17 cellular contexts compared by ENCODE assay signal in the genomic region with DNA sequence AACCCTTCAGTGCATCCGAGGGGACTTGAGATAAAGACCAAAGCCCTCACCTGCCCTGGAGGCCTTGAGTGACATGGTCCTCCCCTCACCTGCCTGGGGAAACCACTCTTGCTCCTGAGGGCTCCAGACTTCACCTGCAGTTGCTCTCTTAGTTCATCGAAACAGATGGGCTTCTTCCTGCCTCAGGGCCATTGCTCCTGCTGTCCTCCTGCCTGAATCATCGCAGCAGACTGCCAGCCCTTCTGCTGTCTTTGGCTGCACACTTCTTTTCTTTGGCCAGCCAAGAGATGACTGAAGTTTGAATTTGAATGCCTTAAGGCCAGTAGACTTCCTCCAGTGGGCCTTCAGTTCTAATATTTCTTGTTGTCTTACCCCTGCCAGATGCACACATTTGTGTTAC. TPM values are rescaled to one million over a fixed set of nuclear protein-coding genes. Genes with fewer than 3 reads are reported as not detected.
DNase-seq lines count a peak whose midpoint lies in the region; ATAC-seq and TF ChIP-seq lines count a peak whose summit lies in the region.
"Had no signal": no experiment of that assay in that cellular context is flagged by ENCODE, and none has a peak within 500 bp of the region (broad histone marks: within the 10 kb centered on the region; RNA-seq: fewer than 3 reads in every experiment).

No MANE protein-coding gene starts in this region.

- no peak overlapping the region; the same call in 1 of the 2 replicates for H3K14ac ChIP-seq in IMR-90 (replicated peaks; ENCODE audit: low read depth, low read length)
- H3K14ac ChIP-seq in trophoblast cell (ENCODE audit: low read length): no peak overlapping the region

- peak overlapping the region; percentile 15 for H3K27ac Mint-ChIP-seq in Caco-2 (ENCODE audit: unreplicated experiment)
- H3K27ac Mint-ChIP-seq in CD8-positive, alpha-beta T cell: no peak overlapping the region
- H3K27ac Mint-ChIP-seq: mesothelial cell of epicardium, progenitor cell of endocrine pancreas had no signal

- H3K4me3 ChIP-seq in Caco-2 (ENCODE audit: low read depth, low read length): no peak overlapping the region
- no peak overlapping the region for H3K4me3 ChIP-seq in IMR-90 (ENCODE audit: insufficient read depth, low read depth, low read length)
- no peak overlapping the region for H3K4me3 ChIP-seq in coronary artery
- no peak overlapping the region for H3K4me3 ChIP-seq in trophoblast cell (ENCODE audit: low read depth, low read length)
- no peak overlapping the region for H3K4me3 ChIP-seq in CD8-positive, alpha-beta T cell (ENCODE audit: low read depth, low read length)
- H3K4me3 ChIP-seq in stomach: no peak overlapping the region
- H3K4me3 ChIP-seq: body of pancreas had no signal

- no peak overlapping the region for H2BK12ac ChIP-seq in trophoblast cell (ENCODE audit: low read length)

- H3K27ac ChIP-seq in IMR-90 (ENCODE audit: insufficient read depth, low read length) (no peak overlapping the region), coronary artery (peak overlapping the region; percentile 57 to 70), trophoblast cell (ENCODE audit: low read depth, low read length) (no peak overlapping the region), RWPE1 (no peak overlapping the region), stomach (peak overlapping the region in 1 of 5 donors; percentile 56)
- no peak overlapping the region for H3K27ac ChIP-seq in CD8-positive, alpha-beta T cell (ENCODE audit: low read depth, low read length)

- no peaks in the 10 kb centered on the region for H3K9me3 ChIP-seq in Caco-2
- H3K9me3 ChIP-seq in IMR-90 (ENCODE audit: control insufficient read depth, insufficient read depth, low read length): no peaks in the 10 kb centered on the region
- H3K9me3 ChIP-seq in trophoblast cell (ENCODE audit: insufficient read depth, low read depth, low read length): no peaks in the 10 kb centered on the region
- H3K9me3 ChIP-seq in CD8-positive, alpha-beta T cell (ENCODE audit: low read length): no peaks in the 10 kb centered on the region
- H3K9me3 ChIP-seq in stomach: no peaks in the 10 kb centered on the region
- H3K9me3 ChIP-seq: body of pancreas, SK-N-SH had no signal

- no peak for TF ChIP-seq RAD21 in IMR-90 (IDR thresholded peaks at IDR 0.05; ENCODE audit: low read length)

- H3K79me2 ChIP-seq in trophoblast cell (ENCODE audit: control insufficient read depth, insufficient read depth, low read length, poor library complexity): no peaks in the 10 kb centered on the region

- H3K4me2 ChIP-seq in IMR-90 (ENCODE audit: low read depth, low read length) (no peak overlapping the region), trophoblast cell (ENCODE audit: low read length) (no peak overlapping the region)
- H3K4me2 ChIP-seq: SK-N-SH had no signal

- H3K4ac ChIP-seq in IMR-90 (ENCODE audit: low read depth, low read length) (peak overlapping the region; percentile 50; the same call in 1 of the 2 replicates), trophoblast cell (ENCODE audit: low read depth, low read length) (no peak overlapping the region)

- H2AK5ac ChIP-seq in IMR-90 (ENCODE audit: low read depth, low read length) (peak overlapping the region; percentile 66), trophoblast cell (ENCODE audit: low read length) (no peak overlapping the region)

- H2BK5ac ChIP-seq in IMR-90 (ENCODE audit: low read depth, low read length, poor library complexity, severe bottlenecking) (peak overlapping the region; percentile 9), trophoblast cell (ENCODE audit: low read depth, low read length, poor library complexity) (no peak overlapping the region)

- dilution Hi-C loops in IMR-90 (cut with HindIII; ENCODE audit: low sequenced_read_pairs, unreplicated experiment): no loop called here

- 94% methylated on average over 3 of the region's 3 CpGs; no CpG with 5 or more reads in 1 of the 2 experiments for WGBS in IMR-90 (ENCODE audit: extremely low coverage in 2 of 2, insufficient read length in 1 of 2), 2 experiments
- no CpG with 5 or more reads among the region's 3 CpGs for WGBS in trophoblast cell (ENCODE audit: extremely low coverage, insufficient coverage, insufficient read length)
- WGBS in stomach, 5 donors: 62 to 91% (median 75%) methylated on average over 3 of the region's 3 CpGs

- intact Hi-C loops in Caco-2 (cut with micrococcal nuclease; ENCODE audit: unreplicated experiment) (no loop called here), IMR-90 (cut with micrococcal nuclease) (no loop called here), stomach (cut with DNase I; ENCODE audit: low total_unique reads) (no loop called here)
- intact Hi-C loops in CD8-positive, alpha-beta T cell (cut with DNase I, micrococcal nuclease): no loop called here

- H2BK15ac ChIP-seq in IMR-90 (ENCODE audit: low read depth, low read length): peak overlapping the region; percentile 87; the same call in 2 of the 3 replicates

- no peaks in the 10 kb centered on the region for H3K36me3 ChIP-seq in Caco-2 (ENCODE audit: control insufficient read depth, insufficient read depth, low read length)
- no peaks in the 10 kb centered on the region for H3K36me3 ChIP-seq in IMR-90 (ENCODE audit: control insufficient read depth, insufficient read depth, low read length)
- H3K36me3 ChIP-seq in trophoblast cell (ENCODE audit: control insufficient read depth in 1 of 2, insufficient read depth in 2 of 2, low read length in 2 of 2): no peaks in the 10 kb centered on the region
- H3K36me3 ChIP-seq in CD8-positive, alpha-beta T cell (ENCODE audit: insufficient read depth, low read length): no peaks in the 10 kb centered on the region
- no peaks in the 10 kb centered on the region for H3K36me3 ChIP-seq in stomach

- peak overlapping the region; percentile 47 for H3K18ac ChIP-seq in IMR-90 (ENCODE audit: low read depth, low read length)
- no peak overlapping the region for H3K18ac ChIP-seq in trophoblast cell (ENCODE audit: low read length)

- H3K36me3 Mint-ChIP-seq in Caco-2 (ENCODE audit: insufficient read depth, unreplicated experiment): no peaks in the 10 kb centered on the region
- H3K36me3 Mint-ChIP-seq in CD8-positive, alpha-beta T cell: no peaks in the 10 kb centered on the region
- H3K36me3 Mint-ChIP-seq: mesothelial cell of epicardium had no signal

- H3K9me3 Mint-ChIP-seq in Caco-2 (ENCODE audit: unreplicated experiment): no peaks in the 10 kb centered on the region
- H3K9me3 Mint-ChIP-seq in CD8-positive, alpha-beta T cell: no peaks in the 10 kb centered on the region
- H3K9me3 Mint-ChIP-seq: mesothelial cell of epicardium had no signal

- H3K4me3 Mint-ChIP-seq in Caco-2 (ENCODE audit: unreplicated experiment): no peak overlapping the region
- H3K4me3 Mint-ChIP-seq in CD8-positive, alpha-beta T cell: no peak overlapping the region
- H3K4me3 Mint-ChIP-seq: mesothelial cell of epicardium had no signal

- no peak overlapping the region; the same call in 1 of the 2 replicates for H3K56ac ChIP-seq in IMR-90 (ENCODE audit: extremely low read depth, insufficient read depth, low read length)

- H2AK9ac ChIP-seq in IMR-90 (replicated peaks; ENCODE audit: low read depth, low read length, poor library complexity): no peak overlapping the region

- CTCF ChIA-PET in Caco-2 (lab: Charles Lee) (no interaction called here), IMR-90 (lab: Yijun Ruan, JAX) (no interaction called here), RWPE1 (lab: Yijun Ruan, JAX) (no interaction called here), GM10248 (lab: Yijun Ruan, JAX) (interaction anchor here (0.9 to 2.9 kb wide), 6 partner anchors 12 to 267 kb away, joined by 3 to 13 read pairs (median 4); no protein-coding TSS in a partner anchor)
- CTCF ChIA-PET in CD8-positive, alpha-beta T cell (lab: Charles Lee): interaction anchor here (1.0 kb wide), 1 partner anchor 23 kb away, joined by 3 read pairs; no protein-coding TSS in a partner anchor

- H3K79me1 ChIP-seq in IMR-90 (ENCODE audit: low read depth in 1 of 2, low read length in 2 of 2): no peaks in the 10 kb centered on the region
- no peaks in the 10 kb centered on the region for H3K79me1 ChIP-seq in trophoblast cell (ENCODE audit: low read length)

- peaks cover 4% of the 10 kb centered on the region; the same call in 1 of the 2 replicates for H3K9me1 ChIP-seq in IMR-90 (ENCODE audit: insufficient read depth, low read length)

- no peaks in the 10 kb centered on the region for H3K27me3 ChIP-seq in Caco-2 (replicated peaks; ENCODE audit: control insufficient read depth, insufficient read depth, low read length)
- no peaks in the 10 kb centered on the region for H3K27me3 ChIP-seq in IMR-90 (ENCODE audit: control insufficient read depth, insufficient read depth, low read length)
- no peaks in the 10 kb centered on the region for H3K27me3 ChIP-seq in trophoblast cell (ENCODE audit: insufficient read depth, low read length)
- H3K27me3 ChIP-seq in CD8-positive, alpha-beta T cell (ENCODE audit: insufficient read depth, low read length): no peaks in the 10 kb centered on the region
- no peaks in the 10 kb centered on the region for H3K27me3 ChIP-seq in stomach
- H3K27me3 ChIP-seq: body of pancreas had no signal

- peak overlapping the region; percentile 35; the same call in 1 of the 2 replicates for H4K5ac ChIP-seq in IMR-90 (ENCODE audit: low read depth, low read length)

- no peak overlapping the region for H3K23ac ChIP-seq in IMR-90 (ENCODE audit: low read depth, low read length)
- H3K23ac ChIP-seq in trophoblast cell (ENCODE audit: low read length): no peak overlapping the region

- no peak for DNase-seq in Caco-2
- peak; percentile 62 for DNase-seq in IMR-90
- DNase-seq in coronary artery (ENCODE audit: low spot score): no peak
- DNase-seq in trophoblast cell: peak; percentile 25 to 31
- DNase-seq in RWPE1 (ENCODE audit: low spot score): no peak
- no peak for DNase-seq in CD8-positive, alpha-beta T cell
- DNase-seq in stomach: no peak
- no peak for DNase-seq in GM10248 (ENCODE audit: extremely low spot score)
- DNase-seq: activated T-cell treated with anti-CD3 and anti-CD28 coated beads for 4 hours; body of pancreas; NCI-H1436; SK-N-SH; stimulated activated CD4-positive, alpha-beta T cell treated with anti-CD3 and anti-CD28 coated beads, Interleukin-4, amount 100 ng/mL, for 1 hour; stimulated activated naive CD8-positive, alpha-beta T cell treated with anti-CD3 and anti-CD28 coated beads, Interleukin-15, Interleukin-2, amounts not matched to agents 100 U/mL and 50 U/mL, for 24 hours had no signal

- no peaks in the 10 kb centered on the region for H4K20me1 ChIP-seq in IMR-90 (ENCODE audit: insufficient read depth, low read length)

- H2AFZ ChIP-seq in IMR-90 (replicated peaks; ENCODE audit: low read length, poor library complexity) (peak overlapping the region; percentile 52), trophoblast cell (ENCODE audit: insufficient read depth, low read length, poor library complexity) (no peak overlapping the region)

- H4K8ac ChIP-seq in IMR-90 (ENCODE audit: low read depth in 2 of 2, low read length in 2 of 2) (peak overlapping the region; percentile 48 to 74; a peak in 2 of 4 replicates), trophoblast cell (ENCODE audit: low read depth, low read length) (no peak overlapping the region)

- H4K91ac ChIP-seq in IMR-90 (ENCODE audit: insufficient read depth, low read depth, low read length): peak overlapping the region; percentile 78
- no peak overlapping the region for H4K91ac ChIP-seq in trophoblast cell (ENCODE audit: low read depth, low read length)

- in situ Hi-C loops in IMR-90 (cut with MboI; ENCODE audit: low sequenced_read_pairs): no loop called here

- TF ChIP-seq POLR2A in IMR-90 (IDR thresholded peaks at IDR 0.05; ENCODE audit: low read depth, low read length) (no peak), stomach (IDR thresholded peaks at IDR 0.05) (no peak)

- no peak for TF ChIP-seq EP300 in stomach (IDR thresholded peaks at IDR 0.05)

- peak overlapping the region; percentile 85; the same call in 1 of the 2 replicates for H2BK20ac ChIP-seq in IMR-90 (ENCODE audit: low read depth, low read length)

- TF ChIP-seq CTCF in Caco-2 (IDR thresholded peaks at IDR 0.05; ENCODE audit: insufficient read depth in 1 of 2, low read depth in 1 of 2, low read length in 1 of 2, severe bottlenecking in 1 of 2, unreplicated experiment in 1 of 2) (no peak), IMR-90 (conservative IDR thresholded peaks at IDR 0.05; ENCODE audit: low read depth, low read length) (no peak), coronary artery (IDR thresholded peaks at IDR 0.05) (no peak), RWPE1 (conservative IDR thresholded peaks at IDR 0.05; ENCODE audit: low read depth) (no peak), stomach (IDR thresholded peaks at IDR 0.05) (no peak), GM10248 (IDR thresholded peaks at IDR 0.05; ENCODE audit: control extremely low read depth, extremely low read depth, low read depth, missing control alignments) (no peak)
- no peak for TF ChIP-seq CTCF in CD8-positive, alpha-beta T cell (IDR thresholded peaks at IDR 0.05)

- H3K4me1 ChIP-seq in Caco-2: peaks cover 21% of the 10 kb centered on the region
- peaks cover 9% of the 10 kb centered on the region for H3K4me1 ChIP-seq in IMR-90 (ENCODE audit: control insufficient read depth, insufficient read depth, low read length)
- H3K4me1 ChIP-seq in trophoblast cell (ENCODE audit: control insufficient read depth in 1 of 2, insufficient read depth in 2 of 2, low read length in 2 of 2): no peaks in the 10 kb centered on the region
- peaks cover 19% of the 10 kb centered on the region for H3K4me1 ChIP-seq in CD8-positive, alpha-beta T cell (ENCODE audit: insufficient read depth, low read length)
- peaks cover under 1 to 28% (median 2%) of the 10 kb centered on the region in 4 donors for H3K4me1 ChIP-seq in stomach

- H4K12ac ChIP-seq in trophoblast cell (ENCODE audit: low read depth, low read length): no peak overlapping the region

- H2BK120ac ChIP-seq in IMR-90 (ENCODE audit: low read depth, low read length) (peak overlapping the region; percentile 91), trophoblast cell (ENCODE audit: insufficient read depth, low read length, poor library complexity) (no peak overlapping the region)

- no peak overlapping the region for H3K9ac ChIP-seq in IMR-90 (ENCODE audit: low read depth, low read length)
- H3K9ac ChIP-seq in trophoblast cell (ENCODE audit: low read length): no peak overlapping the region
- H3K9ac ChIP-seq: SK-N-SH had no signal

- no peak for ATAC-seq in IMR-90 (ENCODE audit: low read depth)
- no peak for ATAC-seq in CD8-positive, alpha-beta T cell
- ATAC-seq: activated CD4-positive, CD25-positive, alpha-beta regulatory T cell treated with anti-CD3 and anti-CD28 coated beads, Interleukin-2, amount 50 U/mL, for 24 hours; body of pancreas; stimulated activated naive CD8-positive, alpha-beta T cell treated with anti-CD3 and anti-CD28 coated beads, Interleukin-15, Interleukin-2, amounts not matched to agents 100 U/mL and 50 U/mL, for 24 hours had no signal

- no peaks in the 10 kb centered on the region for H3K27me3 Mint-ChIP-seq in Caco-2 (ENCODE audit: insufficient read depth, unreplicated experiment)
- H3K27me3 Mint-ChIP-seq in CD8-positive, alpha-beta T cell (ENCODE audit: low read depth): no peaks in the 10 kb centered on the region
- H3K27me3 Mint-ChIP-seq: progenitor cell of endocrine pancreas had no signal

- POLR2A ChIA-PET in Caco-2 (lab: Charles Lee): no interaction called here
- POLR2A ChIA-PET in IMR-90 (lab: Charles Lee; ENCODE audit: unreplicated experiment): no interaction called here
- POLR2A ChIA-PET in RWPE1 (lab: Yijun Ruan, JAX; ENCODE audit: low non-redundant PET): no interaction called here
- POLR2A ChIA-PET in CD8-positive, alpha-beta T cell (lab: Charles Lee): interaction anchor here (1.8 kb wide), 1 partner anchor 11 kb away, joined by 5 read pairs; no protein-coding TSS in a partner anchor
- POLR2A ChIA-PET in GM10248 (lab: Yijun Ruan, JAX): no interaction called here

- H3K4me1 Mint-ChIP-seq in Caco-2 (ENCODE audit: low read depth, unreplicated experiment): peaks cover 14% of the 10 kb centered on the region
- peaks cover 30% of the 10 kb centered on the region for H3K4me1 Mint-ChIP-seq in CD8-positive, alpha-beta T cell (ENCODE audit: low read depth)

- no TSS peak for BruUV-seq in Caco-2 (replicated peaks; lab: Mats Ljungman, UMichigan)
- no TSS peak for BruUV-seq in IMR-90 (replicated peaks; lab: Mats Ljungman, UMichigan)

RNA-seq across cellular contexts. Expression of a gene that starts 56.6 kb away (rescaled TPM):
- total RNA-seq in Caco-2 (2022) (42.6 and 45.9 TPM in 2 replicates), IMR-90 (2012; rRNA removed) (121 and 211 TPM in 2 replicates), stomach (100 to 1,000 TPM; 109 to 347 (median 252) TPM)
- polyA plus RNA-seq in IMR-90 (2012; rRNA removed) (255 and 410 TPM in 2 replicates), stomach (100 to 1,000 TPM in 2 of 3 donors, 10 to 100 TPM in 1; 72.3 to 131 (median 111) TPM)
- 111 and 118 TPM in 2 replicates for polyA plus RNA-seq in IMR-90 (2012; cell fraction: cytosol; rRNA removed)
- polyA plus RNA-seq in IMR-90 (2012; cell fraction: nucleus; rRNA removed; ENCODE audit: low replicate concordance): 701 and 2,036 TPM in 2 replicates
- polyA plus RNA-seq in trophoblast cell (2013): 261 and 288 TPM in 2 replicates
- 100 to 1,000 TPM; 127 to 128 TPM for total RNA-seq in CD8-positive, alpha-beta T cell

Comparison
In these comparisons a context has a peak if more than half of its experiments do, and no peak if none do; other contexts are left out.
1. DNase-seq: peak in IMR-90 (single experiment) and trophoblast cell (2 of 2); none in Caco-2 (0 of 2), coronary artery (single experiment), RWPE1 (single experiment), CD8-positive, alpha-beta T cell (0 of 7), stomach (single experiment) and GM10248 (single experiment).
2. H3K27ac ChIP-seq: peak in coronary artery (2 of 2); none in IMR-90 (single experiment), trophoblast cell (single experiment), RWPE1 (single experiment) and CD8-positive, alpha-beta T cell (single experiment).
3. CTCF ChIA-PET loops: an anchor here in CD8-positive, alpha-beta T cell (1.0 kb wide) and GM10248 (0.9 to 2.9 kb wide); none called in Caco-2, IMR-90 and RWPE1.